ENCODE assay signal across 14 cellular contexts in genomic region chr10:71873582-71874182, GRCh38. TPM values are rescaled to one million over a fixed set of nuclear protein-coding genes. Genes with fewer than 3 reads are reported as not detected.
DNase-seq lines count a peak whose midpoint lies in the region; ATAC-seq and TF ChIP-seq lines count a peak whose summit lies in the region.
"Had no signal": no experiment of that assay in that cellular context is flagged by ENCODE, and none has a peak within 500 bp of the region (broad histone marks: within the 10 kb centered on the region; RNA-seq: fewer than 3 reads in every experiment).

No MANE protein-coding gene starts in this region.

- H3K9me3 ChIP-seq in Panc1 (ENCODE audit: control insufficient read depth, insufficient read depth, low read depth, low read length) = no peaks in the 10 kb centered on the region
- H3K9me3 ChIP-seq: heart left ventricle, thoracic aorta had no signal

- in situ Hi-C loops in GM13977 (cut with MboI; ENCODE audit: low pct_unique_long_range_greater_than_20kb, low sequenced_read_pairs, unreplicated experiment) (no loop called here), Panc1 (cut with HindIII; ENCODE audit: low pct_unique_long_range_greater_than_20kb, low sequenced_read_pairs) (no loop called here), brain microvascular endothelial cell (cut with HindIII; ENCODE audit: low pct_ligation_motif_present, low sequenced_read_pairs) (no loop called here)

- H3K27me3 ChIP-seq in Panc1 (ENCODE audit: control insufficient read depth, insufficient read depth, low read length) (no peaks in the 10 kb centered on the region), brain microvascular endothelial cell (replicated peaks) (no peaks in the 10 kb centered on the region)
- H3K27me3 ChIP-seq: cardiac muscle cell, heart left ventricle had no signal

- no peaks in the 10 kb centered on the region for H3K9me3 Mint-ChIP-seq in immature natural killer cell

- peaks cover 49% of the 10 kb centered on the region for H3K4me1 ChIP-seq in Panc1 (ENCODE audit: control insufficient read depth, insufficient read depth, low read length)

- peaks cover 0 to under 1% (median 0%) of the 10 kb centered on the region in 3 donors for H3K36me3 Mint-ChIP-seq in immature natural killer cell
- H3K36me3 Mint-ChIP-seq: CD4-positive, alpha-beta memory T cell had no signal

- ATAC-seq in GM19463 (IDR thresholded peaks at IDR 0.05; ENCODE audit: unreplicated experiment) = peak; percentile 93
- peak; percentile 95 for ATAC-seq in HG02981 (IDR thresholded peaks at IDR 0.05; ENCODE audit: unreplicated experiment)
- no peak for ATAC-seq in Panc1
- ATAC-seq: GM23338 had no signal

- peak overlapping the region; percentile 85 for H3K27ac ChIP-seq in Panc1 (ENCODE audit: low read length)
- H3K27ac ChIP-seq in brain microvascular endothelial cell = no peak overlapping the region
- H3K27ac ChIP-seq: cardiac muscle cell, heart left ventricle, thoracic aorta had no signal

- peaks cover 3 to 6% of the 10 kb centered on the region in 2 donors for H3K4me1 Mint-ChIP-seq in immature natural killer cell

- TF ChIP-seq CTCF in GM13977 (IDR thresholded peaks at IDR 0.05; ENCODE audit: extremely low read depth, insufficient read depth, missing control alignments) (no peak), Panc1 (IDR thresholded peaks at IDR 0.05) (no peak), brain microvascular endothelial cell (IDR thresholded peaks at IDR 0.05; ENCODE audit: low read depth, low read length, missing control alignments) (no peak)

- POLR2A ChIA-PET in Panc1 (lab: Charles Lee) = no interaction called here

- no TSS peak for BruUV-seq in Panc1 (replicated peaks; lab: Mats Ljungman, UMichigan)

- H3K27me3 Mint-ChIP-seq in immature natural killer cell (ENCODE audit: low read depth in 3 of 3) = peaks cover 0 to 4% (median 4%) of the 10 kb centered on the region in 3 donors
- H3K27me3 Mint-ChIP-seq: CD4-positive, alpha-beta memory T cell had no signal

- no peak overlapping the region for H3K27ac Mint-ChIP-seq in immature natural killer cell
- H3K27ac Mint-ChIP-seq: CD4-positive, alpha-beta memory T cell; GM23338 had no signal

- intact Hi-C loops in Panc1 (cut with micrococcal nuclease; ENCODE audit: unreplicated experiment) = no loop called here

- no peaks in the 10 kb centered on the region for H3K36me3 ChIP-seq in Panc1 (ENCODE audit: control insufficient read depth, insufficient read depth, low read length)
- H3K36me3 ChIP-seq in brain microvascular endothelial cell (replicated peaks) = no peaks in the 10 kb centered on the region
- H3K36me3 ChIP-seq: cardiac muscle cell, heart left ventricle, thoracic aorta had no signal

- H3K4me3 Mint-ChIP-seq in immature natural killer cell = no peak overlapping the region
- H3K4me3 Mint-ChIP-seq: CD4-positive, alpha-beta memory T cell; GM23338 had no signal

- CTCF ChIA-PET in Panc1 (lab: Charles Lee) = no interaction called here

- H3K4me3 ChIP-seq in Panc1 (ENCODE audit: low read depth in 2 of 2, low read length in 2 of 2) = no peak overlapping the region
- no peak overlapping the region for H3K4me3 ChIP-seq in brain microvascular endothelial cell (ENCODE audit: low read depth, low read length)
- H3K4me3 ChIP-seq: cardiac muscle cell, GM23338, heart left ventricle, thoracic aorta had no signal

- DNase-seq in GM13977 (ENCODE audit: low spot score) (peak; percentile 86), Panc1 (ENCODE audit: low read depth, low spot score) (no peak), iPS-NIHi11 (ENCODE audit: low spot score) (no peak), immature natural killer cell (no peak), NCI-H524 (lab: John Stamatoyannopoulos, UW) (no peak), brain microvascular endothelial cell (no peak)
- DNase-seq: CD4-positive, alpha-beta memory T cell; heart left ventricle; NCI-H1436 treated with DMSO at 0.1 percent for 48 hours had no signal

RNA-seq across cellular contexts. Expression of gene PSAP, which starts 22.6 kb away (rescaled TPM):
- total RNA-seq in Panc1 (2021; ENCODE audit: unreplicated experiment) = 3,649 TPM
- polyA plus RNA-seq in Panc1 (2012; ENCODE audit: insufficient read length) = 4,189 TPM
- polyA plus RNA-seq in immature natural killer cell = 1,000 to 10,000 TPM in 1 of 3 donors, 100 to 1,000 TPM in 2; 690 to 1,091 (median 798) TPM
